ENCODE assay signal across 16 cellular contexts in the genomic region with DNA sequence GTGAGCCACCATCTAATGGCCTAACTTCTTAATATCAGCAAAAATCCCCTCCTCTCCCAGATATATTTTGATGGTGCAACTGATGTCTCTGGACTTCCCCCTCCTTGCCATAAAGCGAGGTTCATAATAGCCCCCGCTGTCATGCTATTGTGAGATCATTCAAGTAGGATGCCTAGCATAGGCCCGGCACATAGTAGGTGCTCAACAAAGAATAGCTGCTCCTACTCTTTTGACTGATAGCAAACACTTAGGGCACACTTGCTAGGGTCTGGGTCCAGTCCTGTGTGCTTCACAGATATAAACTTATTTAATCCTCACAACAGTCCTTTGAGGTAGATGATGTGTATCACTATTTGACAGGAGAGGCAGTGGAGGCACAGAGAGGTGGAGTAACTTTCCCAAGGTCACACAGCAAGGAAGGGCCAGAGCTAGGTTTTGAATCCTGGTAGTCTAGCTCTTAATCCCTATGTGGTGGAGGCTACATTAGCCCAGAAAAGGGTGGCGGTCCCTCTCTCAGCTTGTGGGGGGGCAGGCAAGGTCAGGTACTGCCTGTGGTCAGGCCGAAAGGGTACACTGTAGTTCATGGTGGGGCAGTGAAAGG.
"Had no signal": no experiment of that assay in that cellular context is flagged by ENCODE, and none has a peak within 500 bp of the region (broad histone marks: within the 10 kb centered on the region; RNA-seq: fewer than 3 reads in every experiment).

No MANE protein-coding gene starts in this region.

- H3K4me1 Mint-ChIP-seq: activated naive CD4-positive, alpha-beta T cell treated with anti-CD3 and anti-CD28 coated beads, Interleukin-2, amount 50 U/mL, for 24 hours had no signal

- H3K4me1 ChIP-seq: gastrocnemius medialis had no signal

- H3K36me3 ChIP-seq: gastrocnemius medialis had no signal

- H3K27me3 Mint-ChIP-seq: activated CD4-positive, alpha-beta T cell treated with anti-CD3 and anti-CD28 coated beads, Interleukin-2, amount 10 ng/mL, durations not matched to agents 24 days and 14 days; activated naive CD4-positive, alpha-beta T cell treated with anti-CD3 and anti-CD28 coated beads, Interleukin-2, amount 50 U/mL, for 24 hours; central memory CD8-positive, alpha-beta T cell; type B pancreatic cell had no signal

- H3K9me3 Mint-ChIP-seq: activated CD4-positive, alpha-beta T cell treated with anti-CD3 and anti-CD28 coated beads, Interleukin-2, amount 10 ng/mL, durations not matched to agents 24 days and 14 days; activated naive CD4-positive, alpha-beta T cell treated with anti-CD3 and anti-CD28 coated beads, Interleukin-2, amount 50 U/mL, for 24 hours; activated T-helper 2 cell treated with anti-CD3 and anti-CD28 coated beads, Interferon-gamma antibody, Interleukin-2, Interleukin-4, amounts not matched to agents 10 μg/mL and 5 μg/mL and 100 μg/mL, durations not matched to agents 14 hours and 24 hours and 36 hours; central memory CD8-positive, alpha-beta T cell; nephron progenitor cell; type B pancreatic cell had no signal

- H3K36me3 Mint-ChIP-seq: activated naive CD4-positive, alpha-beta T cell treated with anti-CD3 and anti-CD28 coated beads, Interleukin-2, amount 50 U/mL, for 24 hours had no signal

- DNase-seq: activated CD4-positive, alpha-beta T cell treated with anti-CD3 and anti-CD28 coated beads, Interleukin-2, amount 10 ng/mL, durations not matched to agents 24 days and 14 days; activated CD8-positive, alpha-beta memory T cell treated with anti-CD3 and anti-CD28 coated beads for 24 hours; cortex of kidney; effector CD8-positive, alpha-beta T cell; gastrocnemius medialis; heart right ventricle; nephron progenitor cell; T-helper 1 cell; WERI-Rb-1 had no signal

- H3K9me3 ChIP-seq: body of pancreas, gastrocnemius medialis, heart right ventricle had no signal

- H3K4me3 Mint-ChIP-seq: activated CD4-positive, alpha-beta T cell treated with anti-CD3 and anti-CD28 coated beads, Interleukin-2, amount 10 ng/mL, durations not matched to agents 24 days and 14 days; activated naive CD4-positive, alpha-beta T cell treated with anti-CD3 and anti-CD28 coated beads, Interleukin-2, amount 50 U/mL, for 24 hours; central memory CD8-positive, alpha-beta T cell; nephron progenitor cell; type B pancreatic cell had no signal

- H3K27ac Mint-ChIP-seq: activated CD4-positive, alpha-beta T cell treated with anti-CD3 and anti-CD28 coated beads, Interleukin-2, amount 10 ng/mL, durations not matched to agents 24 days and 14 days; activated naive CD4-positive, alpha-beta T cell treated with anti-CD3 and anti-CD28 coated beads, Interleukin-2, amount 50 U/mL, for 24 hours; activated T-helper 2 cell treated with anti-CD3 and anti-CD28 coated beads, Interferon-gamma antibody, Interleukin-2, Interleukin-4, amounts not matched to agents 10 μg/mL and 5 μg/mL and 100 μg/mL, durations not matched to agents 14 hours and 24 hours and 36 hours had no signal

- ATAC-seq: body of pancreas, gastrocnemius medialis, heart right ventricle, left lobe of liver had no signal

- H3K27me3 ChIP-seq: body of pancreas, gastrocnemius medialis, heart right ventricle had no signal

- FAIRE-seq: islet of Langerhans had no signal

- H3K4me3 ChIP-seq: body of pancreas, gastrocnemius medialis, heart right ventricle had no signal

- H3K27ac ChIP-seq: body of pancreas, gastrocnemius medialis, heart right ventricle, WERI-Rb-1 had no signal
